21 cellular contexts compared by ENCODE assay signal in the genomic region with DNA sequence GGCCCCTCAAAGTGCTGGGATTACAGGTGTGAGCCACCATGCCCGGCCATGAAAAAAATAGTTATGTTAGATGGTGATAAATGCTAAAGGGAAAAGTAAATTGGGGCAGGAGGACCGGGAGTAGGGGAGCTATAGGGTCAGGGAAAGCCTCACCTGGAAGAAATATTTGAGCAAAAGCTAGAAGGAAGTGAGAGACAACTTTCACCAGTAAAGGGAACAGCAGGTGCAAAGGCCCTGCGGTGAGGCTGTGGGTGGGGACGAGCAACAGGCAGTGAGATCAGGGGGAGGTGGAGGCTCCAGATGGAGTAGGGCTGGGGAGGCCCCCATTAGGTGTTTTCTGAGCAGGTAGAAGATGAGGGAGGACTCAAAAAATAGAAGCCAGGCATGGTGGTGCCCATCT. TPM values are rescaled to one million over a fixed set of nuclear protein-coding genes. Genes with fewer than 3 reads are reported as not detected.
DNase-seq lines count a peak whose midpoint lies in the region; ATAC-seq, FAIRE-seq and TF ChIP-seq lines count a peak whose summit lies in the region.
"Had no signal": no experiment of that assay in that cellular context is flagged by ENCODE, and none has a peak within 500 bp of the region (broad histone marks: within the 10 kb centered on the region; RNA-seq: fewer than 3 reads in every experiment).

No MANE protein-coding gene starts in this region.

- H3K4ac ChIP-seq in H1 (replicated peaks; ENCODE audit: insufficient read length, low read depth, low read length), result no peak overlapping the region

- ATAC-seq in HG03354 (IDR thresholded peaks at IDR 0.05; ENCODE audit: poor library complexity, severe bottlenecking, unreplicated experiment), result peak; percentile 39
- ATAC-seq: heart left ventricle, left lobe of liver had no signal

- peaks cover 45% of the 10 kb centered on the region for H3K36me3 ChIP-seq in DOHH2 (ENCODE audit: control insufficient read depth, low read length)
- no peaks in the 10 kb centered on the region for H3K36me3 ChIP-seq in H1 (ENCODE audit: control insufficient read depth in 2 of 4, insufficient read depth in 4 of 4, low read length in 3 of 4)
- no peaks in the 10 kb centered on the region for H3K36me3 ChIP-seq in smooth muscle cell (ENCODE audit: low read depth)
- H3K36me3 ChIP-seq: heart left ventricle, sigmoid colon, stomach had no signal

- H4K20me1 ChIP-seq in DOHH2 (ENCODE audit: control insufficient read depth, insufficient read depth, low read depth, low read length), result no peaks in the 10 kb centered on the region
- H4K20me1 ChIP-seq in H1 (replicated peaks in 1 of 2; ENCODE audit: control insufficient read depth in 1 of 2, insufficient read depth in 2 of 2, low read length in 2 of 2), result no peaks in the 10 kb centered on the region
- H4K20me1 ChIP-seq in smooth muscle cell (ENCODE audit: low read depth), result no peaks in the 10 kb centered on the region

- H3K27me3 ChIP-seq in DOHH2 (ENCODE audit: control insufficient read depth, low read length) (no peaks in the 10 kb centered on the region), H1 (replicated peaks in 1 of 4; ENCODE audit: control insufficient read depth in 3 of 4, extremely low read depth in 1 of 4, insufficient read depth in 3 of 4, low read length in 3 of 4) (no peaks in the 10 kb centered on the region), smooth muscle cell (ENCODE audit: low read depth) (no peaks in the 10 kb centered on the region)
- H3K27me3 ChIP-seq: heart left ventricle, sigmoid colon, stomach had no signal

- no peak overlapping the region for H2BK15ac ChIP-seq in H1 (ENCODE audit: low read length)

- TF ChIP-seq EP300 in H1 (IDR thresholded peaks at IDR 0.05; ENCODE audit: borderline replicate concordance in 1 of 2, low read depth in 2 of 2, low read length in 2 of 2), result no peak

- H4K91ac ChIP-seq in H1 (replicated peaks; ENCODE audit: insufficient read length, low read length), result no peak overlapping the region

- no peak for FAIRE-seq in H1 (lab: Jason Lieb, UNC)
- FAIRE-seq: endothelial cell of umbilical vein had no signal

- H3K27ac ChIP-seq in DOHH2 (ENCODE audit: low read depth, low read length) (peak overlapping the region; percentile 95), H1 (ENCODE audit: low read depth, low read length) (no peak overlapping the region), smooth muscle cell (ENCODE audit: low read depth) (no peak overlapping the region)
- H3K27ac ChIP-seq: heart left ventricle, parathyroid adenoma, sigmoid colon, stomach had no signal

- no peak overlapping the region for H3K9ac ChIP-seq in H1 (replicated peaks in 1 of 4; ENCODE audit: extremely low read depth in 1 of 4, low read depth in 3 of 4, low read length in 3 of 4)
- H3K9ac ChIP-seq in smooth muscle cell (ENCODE audit: low read depth), result no peak overlapping the region
- H3K9ac ChIP-seq: parathyroid adenoma had no signal

- peaks cover 78% of the 10 kb centered on the region for H3F3A ChIP-seq in DOHH2 (ENCODE audit: control insufficient read depth, insufficient read depth)
- no peaks in the 10 kb centered on the region for H3F3A ChIP-seq in smooth muscle cell (ENCODE audit: low read depth)

- peaks cover 90% of the 10 kb centered on the region for H3K79me2 ChIP-seq in DOHH2 (ENCODE audit: control insufficient read depth, low read length)
- peaks cover 0 to 7% of the 10 kb centered on the region in 2 experiments; a peak in 1 of 4 replicates for H3K79me2 ChIP-seq in H1 (ENCODE audit: control insufficient read depth in 1 of 2, insufficient read depth in 2 of 2, low read length in 2 of 2)
- no peaks in the 10 kb centered on the region for H3K79me2 ChIP-seq in smooth muscle cell (ENCODE audit: low read depth)

- TF ChIP-seq CTCF in DOHH2 (IDR thresholded peaks at IDR 0.05; ENCODE audit: low read depth, low read length, poor library complexity, severe bottlenecking) (no peak), GM13977 (IDR thresholded peaks at IDR 0.05; ENCODE audit: extremely low read depth, insufficient read depth, missing control alignments) (no peak), H1 (IDR thresholded peaks at IDR 0.05; ENCODE audit: control extremely low read depth in 1 of 3, insufficient read depth in 1 of 3, low read depth in 1 of 3, low read length in 3 of 3) (no peak), smooth muscle cell (IDR thresholded peaks at IDR 0.05; ENCODE audit: borderline replicate concordance, insufficient read depth, poor library complexity, severe bottlenecking) (no peak)

- in situ Hi-C loops in GM13977 (cut with MboI; ENCODE audit: low pct_unique_long_range_greater_than_20kb, low sequenced_read_pairs, unreplicated experiment), result no loop called here

- no peak overlapping the region for H2BK12ac ChIP-seq in H1 (ENCODE audit: low read depth, low read length)

- H3K79me1 ChIP-seq in H1 (ENCODE audit: low read depth, low read length), result peaks cover 2% of the 10 kb centered on the region; the same call in 1 of the 2 replicates

- H3K4me3 ChIP-seq in DOHH2 (ENCODE audit: low read length), result peak overlapping the region; percentile 78
- no peak overlapping the region for H3K4me3 ChIP-seq in H1 (ENCODE audit: extremely low read depth in 1 of 4, insufficient read depth in 2 of 4, low read depth in 3 of 4, low read length in 4 of 4)
- no peak overlapping the region for H3K4me3 ChIP-seq in smooth muscle cell
- H3K4me3 ChIP-seq: heart left ventricle, sigmoid colon, stomach had no signal

- no peaks in the 10 kb centered on the region for H3K23me2 ChIP-seq in H1 (ENCODE audit: low read depth, low read length)

- H3K14ac ChIP-seq in H1 (ENCODE audit: insufficient read length), result no peak overlapping the region

- no peak overlapping the region for H4K8ac ChIP-seq in H1 (ENCODE audit: extremely low read depth, insufficient read depth, low read length)

- no peaks in the 10 kb centered on the region for H3K9me2 ChIP-seq in DOHH2 (replicated peaks; ENCODE audit: control insufficient read depth, low read length)

- WGBS in H1 (ENCODE audit: extremely low coverage in 1 of 2, insufficient coverage in 1 of 2, insufficient read length in 1 of 2, insufficient replicate concordance in 2 of 2, low coverage in 1 of 2, low lambda C conversion rate in 2 of 2, missing lambda C conversion rate in 1 of 2), 2 experiments, result 95% methylated on average over 4 of the region's 4 CpGs; no CpG with 5 or more reads in 1 of the 2 experiments
- WGBS in smooth muscle cell (ENCODE audit: low lambda C conversion rate), result 93% methylated on average over 4 of the region's 4 CpGs

- peak; percentile 49 for DNase-seq in GM13977 (ENCODE audit: low spot score)
- no peak for DNase-seq in H1 (ENCODE audit: low read depth in 1 of 2, low spot score in 2 of 2)
- DNase-seq in SKM-1 treated with dmso at 0.1 percent for 144 hours (lab: John Stamatoyannopoulos, UW; ENCODE audit: unreplicated experiment), result no peak
- DNase-seq in smooth muscle cell (lab: John Stamatoyannopoulos, UW; ENCODE audit: unreplicated experiment), result no peak
- no peak for DNase-seq in retina
- no peak for DNase-seq in DMS79 treated with DMSO at 0.1 percent for 48 hours (lab: John Stamatoyannopoulos, UW)
- DNase-seq: activated CD4-positive, alpha-beta T cell treated with anti-CD3 and anti-CD28 coated beads for 4 hours; activated gamma-delta T cell; dermis blood vessel endothelial cell; DMS79; heart left ventricle; NCI-H1417; NCI-H524; Right ventricle myocardium superior; sigmoid colon; stomach had no signal

- CTCF ChIA-PET in H1 (lab: Charles Lee; ENCODE audit: partially characterized antibody), result interaction anchor here (0.6 to 2.2 kb wide), 3 partner anchors 11 to 632 kb away, joined by 3 to 6 read pairs (median 5); a partner anchor contains a TSS

- H3K56ac ChIP-seq in H1 (replicated peaks; ENCODE audit: insufficient read length, low read depth, low read length), result no peak overlapping the region

- H3K9me3 ChIP-seq in DOHH2 (ENCODE audit: control insufficient read depth, insufficient read depth, low read length) (peaks cover 4% of the 10 kb centered on the region; the same call in 1 of the 2 replicates), H1 (ENCODE audit: insufficient read depth in 2 of 2, low read depth in 1 of 2, low read length in 1 of 2) (no peaks in the 10 kb centered on the region), smooth muscle cell (replicated peaks; ENCODE audit: low read depth) (no peaks in the 10 kb centered on the region)
- H3K9me3 ChIP-seq: heart left ventricle, sigmoid colon, stomach had no signal

- H2BK5ac ChIP-seq in H1 (ENCODE audit: low read depth, low read length), result no peak overlapping the region

- no peak overlapping the region for H2BK20ac ChIP-seq in H1 (ENCODE audit: low read length)

- no peak overlapping the region for H2BK120ac ChIP-seq in H1 (replicated peaks; ENCODE audit: low read depth, low read length)

- H2AFZ ChIP-seq in H1 (ENCODE audit: low read length), result no peak overlapping the region
- H2AFZ ChIP-seq in smooth muscle cell (ENCODE audit: low read depth), result no peak overlapping the region
- H2AFZ ChIP-seq: parathyroid adenoma had no signal

- H4K5ac ChIP-seq in H1 (ENCODE audit: insufficient read length, low read depth, low read length), result no peak overlapping the region

- no peak overlapping the region for H2AK5ac ChIP-seq in H1 (ENCODE audit: low read depth, low read length)

- H3K23ac ChIP-seq in H1 (ENCODE audit: insufficient read length), result no peak overlapping the region

- no peak for TF ChIP-seq POLR2A in H1 (IDR thresholded peaks at IDR 0.05; ENCODE audit: control extremely low read depth in 1 of 2, low read depth in 2 of 2, low read length in 2 of 2)

- no peak for TF ChIP-seq RAD21 in H1 (IDR thresholded peaks at IDR 0.05 in 1 of 2, conservative IDR thresholded peaks at IDR 0.05 in 1 of 2; ENCODE audit: low read depth in 2 of 2, low read length in 2 of 2)

- H3K18ac ChIP-seq in H1 (ENCODE audit: extremely low read depth, low read length), result no peak overlapping the region

- POLR2A ChIA-PET in H1 (lab: Charles Lee; ENCODE audit: partially characterized antibody), result interaction anchor here (1.0 kb wide), 2 partner anchors 60 to 147 kb away, joined by 3 read pairs; a partner anchor contains a TSS

- H3K4me1 ChIP-seq in DOHH2 (ENCODE audit: control insufficient read depth, low read length), result peaks cover 99% of the 10 kb centered on the region
- H3K4me1 ChIP-seq in H1 (replicated peaks in 1 of 4; ENCODE audit: control insufficient read depth in 3 of 4, insufficient read depth in 4 of 4, low read length in 3 of 4), result no peaks in the 10 kb centered on the region
- no peaks in the 10 kb centered on the region for H3K4me1 ChIP-seq in smooth muscle cell (ENCODE audit: low read depth)
- H3K4me1 ChIP-seq: sigmoid colon had no signal

- H3K4me2 ChIP-seq in DOHH2 (ENCODE audit: low read length) (peak overlapping the region; percentile 100), H1 (ENCODE audit: insufficient read depth in 1 of 2, low read depth in 2 of 2, low read length in 2 of 2) (no peak overlapping the region), smooth muscle cell (no peak overlapping the region)

RNA-seq across cellular contexts. Expression of a gene that starts 16.0 kb away (rescaled TPM):
- 21.2 and 21.4 TPM in 2 replicates for total RNA-seq in H1 (2021; fragmentation: NEBNext Ultra II Directional; extraction: Animal tissue kit (Norgen Biotek cat#: 25700))
- polyA plus RNA-seq in H1 (2011; rRNA removed), result 22.4 and 23.6 TPM in 2 replicates
- polyA plus RNA-seq in H1 (2011; cell fraction: cytosol; rRNA removed), result 38.7 TPM
- 30.4 TPM for polyA plus RNA-seq in H1 (2011; cell fraction: nucleus; rRNA removed)
- polyA plus RNA-seq in H1 (2012, experiment 1 of 2), result 20.6 to 32.3 TPM (median 27.0 TPM) in 4 replicates
- 17.8 TPM for polyA plus RNA-seq in H1 (2012, experiment 2 of 2)
- 9.6 TPM for polyA plus RNA-seq in H1 (2013, experiment 1 of 2)
- polyA plus RNA-seq in H1 (2013, experiment 2 of 2), result 8.0 TPM
- polyA minus RNA-seq in H1 (2011; rRNA and poly(A)+ RNA removed), result 9.7 and 10.2 TPM in 2 replicates
- 10.0 TPM for polyA minus RNA-seq in H1 (2011; cell fraction: cytosol; rRNA and poly(A)+ RNA removed)
- polyA minus RNA-seq in H1 (2011; cell fraction: nucleus; rRNA and poly(A)+ RNA removed), result 7.3 TPM
- total RNA-seq in smooth muscle cell, result 1.1 and 5.3 TPM in 2 replicates
- 13.1 and 14.1 TPM in 2 replicates for polyA plus RNA-seq in smooth muscle cell
